27 cellular contexts compared by ENCODE assay signal in the genomic region with DNA sequence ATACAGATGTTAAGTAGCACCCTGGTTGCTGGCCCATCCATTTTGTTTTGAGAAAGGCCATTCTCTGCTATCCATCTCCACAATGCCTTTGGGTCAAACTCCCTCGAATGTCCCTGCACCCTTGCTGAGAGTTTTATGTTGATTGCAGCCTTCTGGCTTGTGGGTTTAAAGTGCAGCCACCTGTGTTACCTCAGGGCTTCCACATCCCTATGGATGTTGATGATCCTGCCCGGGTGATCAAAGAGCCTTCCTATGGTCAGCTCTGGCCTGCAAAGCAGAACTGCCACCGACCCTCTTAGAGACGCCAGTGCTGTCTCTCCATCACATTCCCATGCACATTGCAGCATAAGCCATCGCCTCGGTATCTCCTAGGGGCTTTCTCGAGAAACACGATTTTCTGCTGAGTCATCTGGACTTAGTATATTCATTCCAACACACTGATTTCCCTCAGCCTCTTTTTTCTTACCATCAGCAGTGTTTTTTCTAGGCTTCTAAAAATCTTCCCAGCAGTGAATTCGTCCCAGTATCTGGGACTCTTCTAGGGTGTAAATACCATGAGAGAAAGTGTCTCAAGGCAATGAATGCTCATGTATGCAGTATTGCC.
"Had no signal": no experiment of that assay in that cellular context is flagged by ENCODE, and none has a peak within 500 bp of the region (broad histone marks: within the 10 kb centered on the region; RNA-seq: fewer than 3 reads in every experiment).

No MANE protein-coding gene starts in this region.

- H3K36me3 Mint-ChIP-seq: activated naive CD4-positive, alpha-beta T cell treated with anti-CD3 and anti-CD28 coated beads, Interleukin-2, amount 10 ng/mL, durations not matched to agents 7 days and 5 days; activated naive CD8-positive, alpha-beta T cell treated with anti-CD3 and anti-CD28 coated beads, Interleukin-2, amount 10 ng/mL, durations not matched to agents 7 days and 5 days; brain; T-cell had no signal

- ATAC-seq: effector memory CD8-positive, alpha-beta T cell; foreskin keratinocyte; heart left ventricle; sciatic nerve; T-cell had no signal

- H3K27ac ChIP-seq: ascending aorta, foreskin keratinocyte, heart left ventricle, left ventricle myocardium inferior, neutrophil, tibial nerve had no signal

- H3K36me3 ChIP-seq: ascending aorta, heart left ventricle, left ventricle myocardium inferior, neutrophil, tibial nerve had no signal

- H3K9me3 Mint-ChIP-seq: activated B cell treated with CpG ODN at 0.5 μM for 24 hours; activated naive CD8-positive, alpha-beta T cell treated with anti-CD3 and anti-CD28 coated beads, Interleukin-2, amount 10 ng/mL, durations not matched to agents 7 days and 5 days; activated T-helper 1 cell treated with anti-CD3 and anti-CD28 coated beads, Interleukin-12 subunit alpha, Interleukin-12 subunit beta, Interleukin-2, Interleukin-4 antibody, amounts not matched to agents 30 ng/mL and 10 ng/mL and 1 ng/mL, durations not matched to agents 14 hours and 24 hours and 36 hours; nephron; T-helper 2 cell treated with Interferon-gamma antibody and Interleukin-4, amounts not matched to agents 5 μg/mL and 100 μg/mL, for 36 hours had no signal

- H3K27me3 Mint-ChIP-seq: activated B cell treated with CpG ODN at 0.5 μM for 24 hours; activated naive CD4-positive, alpha-beta T cell treated with anti-CD3 and anti-CD28 coated beads, Interleukin-2, amount 10 ng/mL, durations not matched to agents 7 days and 5 days; activated naive CD8-positive, alpha-beta T cell treated with anti-CD3 and anti-CD28 coated beads, Interleukin-2, amount 10 ng/mL, durations not matched to agents 7 days and 5 days; effector memory CD8-positive, alpha-beta T cell; T-cell had no signal

- H3K27me3 ChIP-seq: ascending aorta, foreskin keratinocyte, neutrophil, tibial nerve had no signal

- H3K9me3 ChIP-seq: ascending aorta, heart left ventricle, left ventricle myocardium inferior, neutrophil, tibial nerve had no signal

- H3K4me1 Mint-ChIP-seq: activated B cell treated with CpG ODN at 0.5 μM for 24 hours; activated naive CD4-positive, alpha-beta T cell treated with anti-CD3 and anti-CD28 coated beads, Interleukin-2, amount 10 ng/mL, durations not matched to agents 7 days and 5 days; activated naive CD8-positive, alpha-beta T cell treated with anti-CD3 and anti-CD28 coated beads, Interleukin-2, amount 10 ng/mL, durations not matched to agents 7 days and 5 days; T-cell had no signal

- H3K27ac Mint-ChIP-seq: activated B cell treated with CpG ODN at 0.5 μM for 24 hours; activated naive CD4-positive, alpha-beta T cell treated with anti-CD3 and anti-CD28 coated beads, Interleukin-2, amount 10 ng/mL, durations not matched to agents 7 days and 5 days; activated naive CD8-positive, alpha-beta T cell treated with anti-CD3 and anti-CD28 coated beads, Interleukin-2, amount 10 ng/mL, durations not matched to agents 7 days and 5 days; activated T-helper 1 cell treated with anti-CD3 and anti-CD28 coated beads, Interleukin-12 subunit alpha, Interleukin-12 subunit beta, Interleukin-2, Interleukin-4 antibody, amounts not matched to agents 30 ng/mL and 10 ng/mL and 1 ng/mL, durations not matched to agents 14 hours and 24 hours and 36 hours; brain; effector memory CD8-positive, alpha-beta T cell; nephron; progenitor cell of endocrine pancreas; T-cell; T-helper 2 cell treated with Interferon-gamma antibody and Interleukin-4, amounts not matched to agents 5 μg/mL and 100 μg/mL, for 36 hours had no signal

- H3K4me3 Mint-ChIP-seq: activated B cell treated with CpG ODN at 0.5 μM for 24 hours; activated naive CD4-positive, alpha-beta T cell treated with anti-CD3 and anti-CD28 coated beads, Interleukin-2, amount 10 ng/mL, durations not matched to agents 7 days and 5 days; activated naive CD8-positive, alpha-beta T cell treated with anti-CD3 and anti-CD28 coated beads, Interleukin-2, amount 10 ng/mL, durations not matched to agents 7 days and 5 days; activated T-helper 1 cell treated with anti-CD3 and anti-CD28 coated beads, Interleukin-12 subunit alpha, Interleukin-12 subunit beta, Interleukin-2, Interleukin-4 antibody, amounts not matched to agents 30 ng/mL and 10 ng/mL and 1 ng/mL, durations not matched to agents 14 hours and 24 hours and 36 hours; brain; effector memory CD8-positive, alpha-beta T cell; nephron; T-cell; T-helper 2 cell treated with Interferon-gamma antibody and Interleukin-4, amounts not matched to agents 5 μg/mL and 100 μg/mL, for 36 hours had no signal

- H3K4me3 ChIP-seq: ascending aorta, heart left ventricle, left ventricle myocardium inferior, lung, tibial nerve had no signal

- DNase-seq: activated B cell treated with CpG ODN at 0.5 μM for 24 hours; activated CD8-positive, alpha-beta memory T cell treated with anti-CD3 and anti-CD28 coated beads, Interleukin-2, amount 50 U/mL, for 4 hours; activated gamma-delta T cell; activated naive CD4-positive, alpha-beta T cell treated with anti-CD3 and anti-CD28 coated beads, Interleukin-2, amount 10 ng/mL, durations not matched to agents 7 days and 5 days; activated naive CD8-positive, alpha-beta T cell treated with anti-CD3 and anti-CD28 coated beads, Interleukin-2, amount 10 ng/mL, durations not matched to agents 7 days and 5 days; activated T-cell treated with anti-CD3 and anti-CD28 coated beads, Interleukin-2, amount 50 U/mL, for 1 hour; cortex of kidney; effector memory CD8-positive, alpha-beta T cell; erythroblast; foreskin keratinocyte; heart left ventricle; islet precursor cell; left ventricle myocardium inferior; small intestine; stimulated activated CD4-positive, alpha-beta T cell treated with anti-CD3 and anti-CD28 coated beads, Interleukin-1b, Interleukin-23, amount 100 ng/mL, for 48 hours; stimulated activated naive CD4-positive, alpha-beta T cell; T-cell had no signal

- H3K4me1 ChIP-seq: foreskin keratinocyte had no signal
